26 cellular contexts compared by ENCODE assay signal in the genomic region with DNA sequence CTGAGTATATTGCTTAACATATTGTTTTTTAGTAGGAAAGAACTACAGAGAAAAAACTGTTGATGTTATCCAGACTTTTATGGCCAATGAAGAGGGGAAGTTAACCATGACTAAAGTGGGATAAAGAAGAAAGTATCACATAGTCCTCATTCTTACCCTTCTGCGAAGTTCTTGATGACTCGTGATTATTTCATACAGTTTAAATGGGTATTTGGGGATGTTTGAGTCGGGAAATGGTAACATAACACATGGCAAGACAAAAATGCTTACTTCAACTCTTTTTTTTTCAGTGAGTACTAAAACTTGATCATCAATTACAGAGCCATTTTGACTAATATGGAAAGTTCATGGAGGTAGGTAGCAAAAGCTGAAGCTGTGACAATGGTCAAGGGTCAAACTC. TPM values are rescaled to one million over a fixed set of nuclear protein-coding genes. Genes with fewer than 3 reads are reported as not detected.
DNase-seq lines count a peak whose midpoint lies in the region; ATAC-seq, FAIRE-seq and TF ChIP-seq lines count a peak whose summit lies in the region.
"Had no signal": no experiment of that assay in that cellular context is flagged by ENCODE, and none has a peak within 500 bp of the region (broad histone marks: within the 10 kb centered on the region; RNA-seq: fewer than 3 reads in every experiment).

No MANE protein-coding gene starts in this region.

- H3K27ac ChIP-seq in hepatocyte = no peak overlapping the region
- H3K27ac ChIP-seq: dorsolateral prefrontal cortex, epithelial cell of prostate had no signal

- FAIRE-seq in RCC 7860 (lab: Jason Lieb, UNC) = peak; percentile 56
- FAIRE-seq: small intestine, TTC549 had no signal

- peaks cover 28% of the 10 kb centered on the region for H3K79me2 ChIP-seq in hepatocyte

- no peak overlapping the region for H3K4me2 ChIP-seq in hepatocyte

- peaks cover 38% of the 10 kb centered on the region for H3K4me1 Mint-ChIP-seq in stimulated activated naive CD8-positive, alpha-beta T cell treated with anti-CD3 and anti-CD28 coated beads, Interleukin-15, Interleukin-2, amounts not matched to agents 100 ng/mL and 50 ng/mL, for 24 hours (ENCODE audit: low read depth)
- H3K4me1 Mint-ChIP-seq in stimulated activated naive CD8-positive, alpha-beta T cell treated with anti-CD3 and anti-CD28 coated beads, Interleukin-15, amount 100 ng/mL, for 72 hours = peaks cover 44% of the 10 kb centered on the region
- peaks cover 7% of the 10 kb centered on the region for H3K4me1 Mint-ChIP-seq in glutamatergic neuron (ENCODE audit: low read depth, unreplicated experiment)

- no peaks in the 10 kb centered on the region for H3K36me3 ChIP-seq in hepatocyte (replicated peaks; ENCODE audit: insufficient read depth, low read depth)

- H3K9me3 Mint-ChIP-seq in stimulated activated naive CD8-positive, alpha-beta T cell treated with anti-CD3 and anti-CD28 coated beads, Interleukin-15, Interleukin-2, amounts not matched to agents 100 ng/mL and 50 ng/mL, for 24 hours = no peaks in the 10 kb centered on the region
- no peaks in the 10 kb centered on the region for H3K9me3 Mint-ChIP-seq in stimulated activated naive CD8-positive, alpha-beta T cell treated with anti-CD3 and anti-CD28 coated beads, Interleukin-15, amount 100 ng/mL, for 72 hours
- H3K9me3 Mint-ChIP-seq in glutamatergic neuron (ENCODE audit: unreplicated experiment) = peaks cover 6% of the 10 kb centered on the region
- H3K9me3 Mint-ChIP-seq: stimulated activated memory B cell treated with anti-CD40 and anti-IgM and Interleukin-4, amounts not matched to agents 10 μg/mL and 1 μg/mL and 100 μg/mL, for 72 hours had no signal

- H4K20me1 ChIP-seq in hepatocyte (ENCODE audit: insufficient read depth, poor library complexity, severe bottlenecking) = no peaks in the 10 kb centered on the region

- WGBS in hepatocyte (ENCODE audit: low lambda C conversion rate, missing lambda C conversion rate) = 91% methylated on average over 3 of the region's 3 CpGs

- no peak overlapping the region for H3K4me3 ChIP-seq in choroid plexus epithelial cell (ENCODE audit: low read depth, low read length)
- no peak overlapping the region for H3K4me3 ChIP-seq in hepatocyte
- H3K4me3 ChIP-seq: dorsolateral prefrontal cortex had no signal

- no peak overlapping the region for H3K27ac Mint-ChIP-seq in stimulated activated naive CD8-positive, alpha-beta T cell treated with anti-CD3 and anti-CD28 coated beads, Interleukin-15, Interleukin-2, amounts not matched to agents 100 ng/mL and 50 ng/mL, for 24 hours
- H3K27ac Mint-ChIP-seq in stimulated activated naive CD8-positive, alpha-beta T cell treated with anti-CD3 and anti-CD28 coated beads, Interleukin-15, amount 100 ng/mL, for 72 hours = no peak overlapping the region
- H3K27ac Mint-ChIP-seq in glutamatergic neuron (ENCODE audit: unreplicated experiment) = no peak overlapping the region
- H3K27ac Mint-ChIP-seq: H9; stimulated activated memory B cell treated with anti-CD40 and anti-IgM and Interleukin-4, amounts not matched to agents 10 μg/mL and 1 μg/mL and 100 μg/mL, for 72 hours had no signal

- no peaks in the 10 kb centered on the region for H3K27me3 ChIP-seq in hepatocyte
- H3K27me3 ChIP-seq: dorsolateral prefrontal cortex had no signal

- no peak overlapping the region for H2AFZ ChIP-seq in hepatocyte

- H3K36me3 Mint-ChIP-seq in stimulated activated naive CD8-positive, alpha-beta T cell treated with anti-CD3 and anti-CD28 coated beads, Interleukin-15, Interleukin-2, amounts not matched to agents 100 ng/mL and 50 ng/mL, for 24 hours (ENCODE audit: low read depth) = peaks cover 68% of the 10 kb centered on the region
- peaks cover 5% of the 10 kb centered on the region for H3K36me3 Mint-ChIP-seq in glutamatergic neuron (ENCODE audit: unreplicated experiment)

- no peak for ATAC-seq in stimulated activated naive CD8-positive, alpha-beta T cell treated with anti-CD3 and anti-CD28 coated beads, Interleukin-15, amount 100 ng/mL, for 72 hours
- no peak for ATAC-seq in HG02759 (IDR thresholded peaks at IDR 0.05; ENCODE audit: unreplicated experiment)
- ATAC-seq: stimulated activated memory B cell treated with anti-CD40 and anti-IgM and Interleukin-4, amounts not matched to agents 10 μg/mL and 1 μg/mL and 100 μg/mL, for 72 hours had no signal

- no peaks in the 10 kb centered on the region for H3K27me3 Mint-ChIP-seq in stimulated activated naive CD8-positive, alpha-beta T cell treated with anti-CD3 and anti-CD28 coated beads, Interleukin-15, Interleukin-2, amounts not matched to agents 100 ng/mL and 50 ng/mL, for 24 hours
- H3K27me3 Mint-ChIP-seq in stimulated activated naive CD8-positive, alpha-beta T cell treated with anti-CD3 and anti-CD28 coated beads, Interleukin-15, amount 100 ng/mL, for 72 hours = no peaks in the 10 kb centered on the region
- peaks cover 2% of the 10 kb centered on the region for H3K27me3 Mint-ChIP-seq in glutamatergic neuron (ENCODE audit: unreplicated experiment)
- H3K27me3 Mint-ChIP-seq: stimulated activated memory B cell treated with anti-CD40 and anti-IgM and Interleukin-4, amounts not matched to agents 10 μg/mL and 1 μg/mL and 100 μg/mL, for 72 hours had no signal

- H3K4me3 Mint-ChIP-seq in stimulated activated naive CD8-positive, alpha-beta T cell treated with anti-CD3 and anti-CD28 coated beads, Interleukin-15, Interleukin-2, amounts not matched to agents 100 ng/mL and 50 ng/mL, for 24 hours = peak overlapping the region; percentile 23
- H3K4me3 Mint-ChIP-seq in stimulated activated naive CD8-positive, alpha-beta T cell treated with anti-CD3 and anti-CD28 coated beads, Interleukin-15, amount 100 ng/mL, for 72 hours = no peak overlapping the region
- H3K4me3 Mint-ChIP-seq in glutamatergic neuron (ENCODE audit: unreplicated experiment) = no peak overlapping the region
- H3K4me3 Mint-ChIP-seq: H9; stimulated activated memory B cell treated with anti-CD40 and anti-IgM and Interleukin-4, amounts not matched to agents 10 μg/mL and 1 μg/mL and 100 μg/mL, for 72 hours had no signal

- H3K4me1 ChIP-seq in hepatocyte (ENCODE audit: insufficient read depth) = peaks cover 6% of the 10 kb centered on the region

- DNase-seq in stimulated activated naive CD8-positive, alpha-beta T cell treated with anti-CD3 and anti-CD28 coated beads, Interleukin-15, amount 100 ng/mL, for 72 hours = no peak
- DNase-seq in RCC 7860 (ENCODE audit: low spot score) (peak; percentile 46), choroid plexus epithelial cell (ENCODE audit: low read depth) (peak; percentile 41), stromal cell of bone marrow (ENCODE audit: low read depth) (peak; percentile 37), hepatocyte (ENCODE audit: low spot score) (no peak), glutamatergic neuron (no peak)
- DNase-seq: activated CD4-positive, alpha-beta T cell treated with anti-CD3 and anti-CD28 coated beads for 1 hour; activated effector memory CD4-positive, alpha-beta T cell treated with Interleukin-2 at 50 U/mL for 16 hours; amniotic stem cell; caudate nucleus; dorsolateral prefrontal cortex; H9; kidney glomerular epithelial cell; NCI-H1092 treated with DMSO at 0.1 percent for 48 hours; NCI-H2029; NCI-H2227 treated with DMSO at 0.1 percent for 48 hours; nucleus accumbens; SIG-M5; stimulated activated CD4-positive, alpha-beta T cell treated with anti-CD3 and anti-CD28 coated beads, Interleukin-2, amount 100 ng/mL, for 24 hours had no signal

- TF ChIP-seq CTCF in choroid plexus epithelial cell (conservative IDR thresholded peaks at IDR 0.05; ENCODE audit: low read depth, low read length) (no peak), hepatocyte (IDR thresholded peaks at IDR 0.05; ENCODE audit: poor library complexity) (no peak), glutamatergic neuron (IDR thresholded peaks at IDR 0.05; ENCODE audit: partially characterized antibody, unreplicated experiment) (no peak)

- no peaks in the 10 kb centered on the region for H3K9me2 ChIP-seq in hepatocyte (replicated peaks; ENCODE audit: insufficient read depth)

- H3K9me3 ChIP-seq in hepatocyte (ENCODE audit: low read depth) = no peaks in the 10 kb centered on the region

RNA-seq across cellular contexts. Expression of a gene that starts 4.9 kb away (rescaled TPM):
- total RNA-seq in hepatocyte (8.1 and 8.3 TPM in 2 replicates), glutamatergic neuron (ENCODE audit: unreplicated experiment) (25.7 TPM)
- 9.7 and 18.5 TPM in 2 replicates for polyA plus RNA-seq in hepatocyte

RNA-seq across cellular contexts. Expression of a gene that starts 14.1 kb away (rescaled TPM):
- total RNA-seq in hepatocyte (786 and 790 TPM in 2 replicates), glutamatergic neuron (ENCODE audit: unreplicated experiment) (1,273 TPM)
- 513 and 519 TPM in 2 replicates for polyA plus RNA-seq in hepatocyte

RNA-seq across cellular contexts. Expression of a gene that starts 14.8 kb away (rescaled TPM):
- total RNA-seq in hepatocyte (38.6 and 42.8 TPM in 2 replicates), glutamatergic neuron (ENCODE audit: unreplicated experiment) (120 TPM)
- polyA plus RNA-seq in hepatocyte = 25.8 and 29.3 TPM in 2 replicates

RNA-seq across cellular contexts. Expression of a gene that starts 43.1 kb away (rescaled TPM):
- 0.47 TPM in 1 of 2 replicates, not detected in the other for total RNA-seq in hepatocyte
- 0.47 and 0.62 TPM in 2 replicates for polyA plus RNA-seq in hepatocyte
- total RNA-seq in glutamatergic neuron (ENCODE audit: unreplicated experiment) = not detected
- total RNA-seq: G401, H9 had no signal

Comparison
In these comparisons a context has a peak if more than half of its experiments do, and no peak if none do; other contexts are left out.
1. DNase-seq: peak in RCC 7860 (single experiment), choroid plexus epithelial cell (single experiment) and stromal cell of bone marrow (single experiment); none in stimulated activated naive CD8-positive, alpha-beta T cell treated with anti-CD3 and anti-CD28 coated beads, Interleukin-15, amount 100 ng/mL, for 72 hours (0 of 2), hepatocyte (single experiment) and glutamatergic neuron (single experiment).